In the genomic region with DNA sequence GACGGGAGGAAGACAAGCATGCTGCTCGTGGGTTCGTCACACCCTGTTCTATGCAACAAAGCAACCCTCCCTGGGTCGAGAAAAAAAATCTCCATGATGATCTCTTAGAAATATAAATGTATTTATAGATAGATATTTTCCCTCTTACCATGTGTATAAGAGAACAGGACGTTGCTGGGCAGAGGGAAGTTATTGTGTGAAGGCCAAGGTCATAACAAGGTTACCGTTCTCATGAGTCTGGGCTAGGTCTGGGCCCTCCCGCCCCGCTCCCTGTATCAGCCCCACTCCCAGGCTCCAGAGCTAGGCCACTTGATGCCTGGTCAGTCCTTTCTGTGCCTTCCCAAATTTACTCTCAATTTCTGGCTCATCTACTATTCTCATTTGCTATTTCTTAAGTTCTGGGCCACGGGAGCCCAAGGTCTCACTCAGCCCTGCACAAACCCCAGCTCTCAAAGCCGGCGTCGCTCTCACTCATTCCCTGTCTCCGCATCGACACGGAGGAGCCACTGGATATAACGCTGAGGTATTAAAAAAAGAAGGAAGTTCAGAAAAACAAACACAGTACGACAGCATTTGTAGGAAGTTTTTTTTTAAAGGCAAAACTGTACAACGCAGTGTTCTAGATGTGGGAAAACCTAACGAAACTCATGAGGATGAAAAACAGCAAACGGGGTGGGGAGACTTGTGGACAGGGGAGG, we compare ENCODE assay signal across 1 cellular context.
TF ChIP-seq lines count a peak whose summit lies in the region.

No MANE protein-coding gene starts in this region.

TF ChIP-seq in HepG2, 621 proteins besides CTCF, POLR2A, EP300 and RAD21 (continued from another document and continues in another):
- 0 out of 2 replicates have a peak, but pooled peaks have one; percentile 45 for TF ChIP-seq AFF4 (CRISPR knock-in tag; IDR thresholded peaks at IDR 0.05)
- TF ChIP-seq ZMAT5 (CRISPR knock-in tag; IDR thresholded peaks at IDR 0.05; ENCODE audit: borderline replicate concordance, low read depth) = no peak
- TF ChIP-seq CEBPG (CRISPR knock-in tag; IDR thresholded peaks at IDR 0.05) = no peak
- no peak for TF ChIP-seq ZNF256 (CRISPR knock-in tag; conservative IDR thresholded peaks at IDR 0.05)
- peak; percentile 6; the same call in 1 of the 2 replicates for TF ChIP-seq BCL6 (CRISPR knock-in tag; IDR thresholded peaks at IDR 0.05)
- no peak for TF ChIP-seq SRSF1 (optimal IDR thresholded peaks at IDR 0.05; ENCODE audit: low read depth, low read length)
- TF ChIP-seq, protein P1, sequence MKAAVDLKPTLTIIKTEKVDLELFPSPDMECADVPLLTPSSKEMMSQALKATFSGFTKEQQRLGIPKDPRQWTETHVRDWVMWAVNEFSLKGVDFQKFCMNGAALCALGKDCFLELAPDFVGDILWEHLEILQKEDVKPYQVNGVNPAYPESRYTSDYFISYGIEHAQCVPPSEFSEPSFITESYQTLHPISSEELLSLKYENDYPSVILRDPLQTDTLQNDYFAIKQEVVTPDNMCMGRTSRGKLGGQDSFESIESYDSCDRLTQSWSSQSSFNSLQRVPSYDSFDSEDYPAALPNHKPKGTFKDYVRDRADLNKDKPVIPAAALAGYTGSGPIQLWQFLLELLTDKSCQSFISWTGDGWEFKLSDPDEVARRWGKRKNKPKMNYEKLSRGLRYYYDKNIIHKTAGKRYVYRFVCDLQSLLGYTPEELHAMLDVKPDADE (CRISPR knock-in tag; IDR thresholded peaks at IDR 0.05) = no peak
- TF ChIP-seq MAFG (CRISPR knock-in tag; IDR thresholded peaks at IDR 0.05) = no peak
- TF ChIP-seq ZNF234 (CRISPR knock-in tag; conservative IDR thresholded peaks at IDR 0.05) = no peak
- TF ChIP-seq ZBTB38 (CRISPR knock-in tag; IDR thresholded peaks at IDR 0.05) = peak; percentile 93
- TF ChIP-seq POLR2AphosphoS5 (IDR thresholded peaks at IDR 0.05; ENCODE audit: low read depth, low read length) = no peak
- TF ChIP-seq ZNF263 (CRISPR knock-in tag; IDR thresholded peaks at IDR 0.05) = no peak
- no peak for TF ChIP-seq CREM (IDR thresholded peaks at IDR 0.05)
- TF ChIP-seq CREM (CRISPR knock-in tag; IDR thresholded peaks at IDR 0.05) = no peak
- TF ChIP-seq ZNF253 (CRISPR knock-in tag; IDR thresholded peaks at IDR 0.05; ENCODE audit: borderline replicate concordance) = no peak
- TF ChIP-seq, protein P2, sequence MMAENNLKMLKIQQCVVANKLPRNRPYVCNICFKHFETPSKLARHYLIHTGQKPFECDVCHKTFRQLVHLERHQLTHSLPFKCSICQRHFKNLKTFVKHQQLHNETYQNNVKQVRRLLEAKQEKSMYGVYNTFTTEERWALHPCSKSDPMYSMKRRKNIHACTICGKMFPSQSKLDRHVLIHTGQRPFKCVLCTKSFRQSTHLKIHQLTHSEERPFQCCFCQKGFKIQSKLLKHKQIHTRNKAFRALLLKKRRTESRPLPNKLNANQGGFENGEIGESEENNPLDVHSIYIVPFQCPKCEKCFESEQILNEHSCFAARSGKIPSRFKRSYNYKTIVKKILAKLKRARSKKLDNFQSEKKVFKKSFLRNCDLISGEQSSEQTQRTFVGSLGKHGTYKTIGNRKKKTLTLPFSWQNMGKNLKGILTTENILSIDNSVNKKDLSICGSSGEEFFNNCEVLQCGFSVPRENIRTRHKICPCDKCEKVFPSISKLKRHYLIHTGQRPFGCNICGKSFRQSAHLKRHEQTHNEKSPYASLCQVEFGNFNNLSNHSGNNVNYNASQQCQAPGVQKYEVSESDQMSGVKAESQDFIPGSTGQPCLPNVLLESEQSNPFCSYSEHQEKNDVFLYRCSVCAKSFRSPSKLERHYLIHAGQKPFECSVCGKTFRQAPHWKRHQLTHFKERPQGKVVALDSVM (CRISPR knock-in tag; IDR thresholded peaks at IDR 0.05) = no peak
- TF ChIP-seq HNRNPLL (IDR thresholded peaks at IDR 0.05; ENCODE audit: low read depth, low read length, poor library complexity, severe bottlenecking) = no peak
- no peak for TF ChIP-seq RBM22 (optimal IDR thresholded peaks at IDR 0.05; ENCODE audit: low read length)
- TF ChIP-seq JUNB (CRISPR knock-in tag; IDR thresholded peaks at IDR 0.05; ENCODE audit: borderline replicate concordance) = no peak
- TF ChIP-seq ZNF264 (CRISPR knock-in tag; IDR thresholded peaks at IDR 0.05) = no peak
- TF ChIP-seq, protein P3, sequence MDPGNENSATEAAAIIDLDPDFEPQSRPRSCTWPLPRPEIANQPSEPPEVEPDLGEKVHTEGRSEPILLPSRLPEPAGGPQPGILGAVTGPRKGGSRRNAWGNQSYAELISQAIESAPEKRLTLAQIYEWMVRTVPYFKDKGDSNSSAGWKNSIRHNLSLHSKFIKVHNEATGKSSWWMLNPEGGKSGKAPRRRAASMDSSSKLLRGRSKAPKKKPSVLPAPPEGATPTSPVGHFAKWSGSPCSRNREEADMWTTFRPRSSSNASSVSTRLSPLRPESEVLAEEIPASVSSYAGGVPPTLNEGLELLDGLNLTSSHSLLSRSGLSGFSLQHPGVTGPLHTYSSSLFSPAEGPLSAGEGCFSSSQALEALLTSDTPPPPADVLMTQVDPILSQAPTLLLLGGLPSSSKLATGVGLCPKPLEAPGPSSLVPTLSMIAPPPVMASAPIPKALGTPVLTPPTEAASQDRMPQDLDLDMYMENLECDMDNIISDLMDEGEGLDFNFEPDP (CRISPR knock-in tag; conservative IDR thresholded peaks at IDR 0.05) = no peak
- no peak for TF ChIP-seq NFE2L2 (IDR thresholded peaks at IDR 0.05; ENCODE audit: low read length)
- TF ChIP-seq ZFP90 (CRISPR knock-in tag; IDR thresholded peaks at IDR 0.05; ENCODE audit: borderline replicate concordance) = peak; percentile 9; the same call in 1 of the 2 replicates
- TF ChIP-seq TBX3 (IDR thresholded peaks at IDR 0.05; ENCODE audit: borderline replicate concordance) = no peak
- no peak for TF ChIP-seq TSC22D2 (CRISPR knock-in tag; IDR thresholded peaks at IDR 0.05; ENCODE audit: borderline replicate concordance)
- no peak for TF ChIP-seq SMAD1 (CRISPR knock-in tag; IDR thresholded peaks at IDR 0.05; ENCODE audit: borderline replicate concordance, low read depth)
- no peak for TF ChIP-seq PLRG1 (conservative IDR thresholded peaks at IDR 0.05)
- TF ChIP-seq, protein P4, sequence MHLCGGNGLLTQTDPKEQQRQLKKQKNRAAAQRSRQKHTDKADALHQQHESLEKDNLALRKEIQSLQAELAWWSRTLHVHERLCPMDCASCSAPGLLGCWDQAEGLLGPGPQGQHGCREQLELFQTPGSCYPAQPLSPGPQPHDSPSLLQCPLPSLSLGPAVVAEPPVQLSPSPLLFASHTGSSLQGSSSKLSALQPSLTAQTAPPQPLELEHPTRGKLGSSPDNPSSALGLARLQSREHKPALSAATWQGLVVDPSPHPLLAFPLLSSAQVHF (CRISPR knock-in tag; IDR thresholded peaks at IDR 0.05) = no peak
- TF ChIP-seq ZNF282 (IDR thresholded peaks at IDR 0.05; ENCODE audit: partially characterized antibody) = no peak
- no peak for TF ChIP-seq ZNF850 (CRISPR knock-in tag; conservative IDR thresholded peaks at IDR 0.05)
- TF ChIP-seq TAF1 (CRISPR knock-in tag; IDR thresholded peaks at IDR 0.05) = no peak
- no peak for TF ChIP-seq ZNF280B (CRISPR knock-in tag; IDR thresholded peaks at IDR 0.05; ENCODE audit: borderline replicate concordance)
- TF ChIP-seq ZNF343 (CRISPR knock-in tag; IDR thresholded peaks at IDR 0.05) = no peak
- TF ChIP-seq ZNF296 (CRISPR knock-in tag; conservative IDR thresholded peaks at IDR 0.05) = no peak
- 0 out of 2 replicates have a peak, but pooled peaks have one; percentile 3 for TF ChIP-seq DMAP1 (CRISPR knock-in tag; IDR thresholded peaks at IDR 0.05)
- no peak for TF ChIP-seq ZNF552 (CRISPR knock-in tag; IDR thresholded peaks at IDR 0.05; ENCODE audit: borderline replicate concordance)
- TF ChIP-seq NFYC (CRISPR knock-in tag; IDR thresholded peaks at IDR 0.05) = no peak
- no peak; the same call in 1 of the 2 replicates for TF ChIP-seq SNAPC2 (CRISPR knock-in tag; IDR thresholded peaks at IDR 0.05)
- TF ChIP-seq ZBTB4 (CRISPR knock-in tag; IDR thresholded peaks at IDR 0.05; ENCODE audit: borderline replicate concordance) = no peak; the same call in 1 of the 2 replicates
- no peak for TF ChIP-seq ARHGAP35 (CRISPR knock-in tag; IDR thresholded peaks at IDR 0.05; ENCODE audit: borderline replicate concordance)
- no peak for TF ChIP-seq CSRNP1 (CRISPR knock-in tag; IDR thresholded peaks at IDR 0.05)
- no peak for TF ChIP-seq TARDBP (CRISPR knock-in tag; IDR thresholded peaks at IDR 0.05)
- no peak for TF ChIP-seq ZNF570 (CRISPR knock-in tag; IDR thresholded peaks at IDR 0.05; ENCODE audit: borderline replicate concordance)
- no peak for TF ChIP-seq SIN3B (IDR thresholded peaks at IDR 0.05; ENCODE audit: low read length)
- TF ChIP-seq PHF5A (CRISPR knock-in tag; IDR thresholded peaks at IDR 0.05; ENCODE audit: low read depth, unreplicated experiment) = no peak
- TF ChIP-seq ZSCAN25 (CRISPR knock-in tag; IDR thresholded peaks at IDR 0.05) = peak; percentile 73; the same call in 1 of the 2 replicates
- no peak; the same call in 1 of the 2 replicates for TF ChIP-seq ELF3 (CRISPR knock-in tag; IDR thresholded peaks at IDR 0.05)
- TF ChIP-seq JARID2 (CRISPR knock-in tag; IDR thresholded peaks at IDR 0.05; ENCODE audit: insufficient replicate concordance) = no peak
